ENCODE assay signal across 1 cellular context in genomic region chr1:52055854-52056109, GRCh38.
TF ChIP-seq lines count a peak whose summit lies in the region.

No MANE protein-coding gene starts in this region.

TF ChIP-seq in GM12878, 131 proteins besides CTCF, POLR2A, EP300 and RAD21:
- TF ChIP-seq KDM1A (IDR thresholded peaks at IDR 0.05; ENCODE audit: borderline replicate concordance) (no peak), CHD4 (IDR thresholded peaks at IDR 0.05) (no peak), RFX5 (IDR thresholded peaks at IDR 0.05; ENCODE audit: low read depth, low read length) (no peak), ZBTB33 (IDR thresholded peaks at IDR 0.05) (no peak), MYC (IDR thresholded peaks at IDR 0.05; ENCODE audit: insufficient read depth, insufficient read length, insufficient replicate concordance, low read length, severe bottlenecking) (no peak), CBFB (IDR thresholded peaks at IDR 0.05; ENCODE audit: low read depth) (no peak), BHLHE40 (IDR thresholded peaks at IDR 0.05; ENCODE audit: borderline replicate concordance in 1 of 2, low read depth in 2 of 2, low read length in 1 of 2) (no peak), DPF2 (IDR thresholded peaks at IDR 0.05) (no peak), RAD51 (IDR thresholded peaks at IDR 0.05) (no peak), FOXK2 (IDR thresholded peaks at IDR 0.05) (no peak), SP1 (IDR thresholded peaks at IDR 0.05; ENCODE audit: low read depth, low read length) (no peak), SKIL (IDR thresholded peaks at IDR 0.05; ENCODE audit: low read depth, poor library complexity, severe bottlenecking) (no peak), EGR1 (IDR thresholded peaks at IDR 0.05; ENCODE audit: borderline replicate concordance in 1 of 2, low read depth in 2 of 2, low read length in 2 of 2) (no peak), ZZZ3 (IDR thresholded peaks at IDR 0.05; ENCODE audit: control insufficient read depth, insufficient read length, low read depth) (no peak), CUX1 (IDR thresholded peaks at IDR 0.05; ENCODE audit: insufficient replicate concordance, low read depth, low read length) (no peak), HDGF (IDR thresholded peaks at IDR 0.05) (no peak), CEBPZ (IDR thresholded peaks at IDR 0.05; ENCODE audit: low read depth, low read length) (no peak), NFXL1 (IDR thresholded peaks at IDR 0.05; ENCODE audit: borderline replicate concordance) (no peak), PRDM15 (CRISPR knock-in tag; IDR thresholded peaks at IDR 0.05) (no peak)
